Comparison of ENCODE assay signal across 1 cellular context in genomic region chr9:113635586-113635985, GRCh38.
TF ChIP-seq lines count a peak whose summit lies in the region.

No MANE protein-coding gene starts in this region.

TF ChIP-seq in IMR-90, 13 proteins besides CTCF, POLR2A, EP300 and RAD21 (continued from another document):
- TF ChIP-seq MAZ (IDR thresholded peaks at IDR 0.05; ENCODE audit: borderline replicate concordance, low read depth, low read length) (no peak), CHD1 (IDR thresholded peaks at IDR 0.05; ENCODE audit: low read depth, low read length) (no peak), BHLHE40 (IDR thresholded peaks at IDR 0.05; ENCODE audit: low read depth, low read length) (no peak), MXI1 (IDR thresholded peaks at IDR 0.05; ENCODE audit: borderline replicate concordance, low read depth, low read length) (no peak), CEBPB (IDR thresholded peaks at IDR 0.05; ENCODE audit: low read depth, low read length) (no peak), MAFK (IDR thresholded peaks at IDR 0.05; ENCODE audit: low read depth, low read length) (no peak)
- TF ChIP-seq, protein P1, sequence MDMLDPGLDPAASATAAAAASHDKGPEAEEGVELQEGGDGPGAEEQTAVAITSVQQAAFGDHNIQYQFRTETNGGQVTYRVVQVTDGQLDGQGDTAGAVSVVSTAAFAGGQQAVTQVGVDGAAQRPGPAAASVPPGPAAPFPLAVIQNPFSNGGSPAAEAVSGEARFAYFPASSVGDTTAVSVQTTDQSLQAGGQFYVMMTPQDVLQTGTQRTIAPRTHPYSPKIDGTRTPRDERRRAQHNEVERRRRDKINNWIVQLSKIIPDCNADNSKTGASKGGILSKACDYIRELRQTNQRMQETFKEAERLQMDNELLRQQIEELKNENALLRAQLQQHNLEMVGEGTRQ (IDR thresholded peaks at IDR 0.05; ENCODE audit: low read depth, low read length), result no peak
